In the genomic region with DNA sequence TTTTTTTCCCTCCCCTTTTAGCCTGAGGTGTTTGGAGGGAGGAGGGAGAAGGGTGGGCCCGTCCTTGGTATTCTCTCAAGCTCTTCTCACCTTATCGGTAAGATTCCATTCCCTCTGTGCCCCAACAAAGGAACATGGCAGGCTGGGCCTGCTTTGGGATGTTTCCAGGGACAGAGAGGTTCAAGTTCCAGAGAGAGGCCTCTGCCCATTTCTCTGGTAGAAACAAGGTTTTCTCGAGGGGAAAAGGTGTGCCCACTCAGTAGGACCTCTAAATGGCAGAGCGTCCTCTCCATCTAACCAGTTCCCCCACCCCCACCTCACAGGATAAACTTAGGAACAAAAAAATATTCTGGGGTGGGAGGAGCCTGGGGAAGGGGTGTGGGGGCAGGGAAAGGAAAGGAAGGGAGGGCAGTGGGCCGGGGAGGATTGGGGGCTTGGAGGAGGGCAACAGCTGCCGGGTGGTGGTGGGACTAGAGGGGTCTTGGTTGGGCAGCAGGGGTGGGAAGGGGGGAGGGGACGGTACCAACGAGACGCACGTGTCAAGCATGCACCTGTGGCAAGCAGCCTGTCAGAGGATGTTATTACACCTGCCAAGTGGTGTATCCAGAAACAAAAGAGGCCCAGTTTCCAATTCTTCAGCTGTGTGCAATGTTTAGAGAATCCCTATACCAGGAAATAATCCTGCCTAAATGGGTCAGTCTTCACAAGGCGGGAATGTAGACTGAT, we compare ENCODE assay signal across 8 cellular contexts. TPM values are rescaled to one million over a fixed set of nuclear protein-coding genes. Genes with fewer than 3 reads are reported as not detected.
DNase-seq lines count a peak whose midpoint lies in the region; ATAC-seq and TF ChIP-seq lines count a peak whose summit lies in the region.

No MANE protein-coding gene starts in this region.

- H3K4me1 ChIP-seq in HUES48 (ENCODE audit: control insufficient read depth, insufficient read depth, low read length), result peaks cover 22% of the 10 kb centered on the region

- H3K4me3 Mint-ChIP-seq in CD14-positive monocyte (peak overlapping the region; percentile 98 to 99), nephron (peak overlapping the region; percentile 97 to 100 (median 99))
- peak overlapping the region; percentile 96 for H3K4me3 Mint-ChIP-seq in effector memory CD8-positive, alpha-beta T cell

- H3K27ac Mint-ChIP-seq in CD14-positive monocyte (peak overlapping the region; percentile 98 to 100 (median 99)), nephron (peak overlapping the region; percentile 100)
- peak overlapping the region; percentile 100 for H3K27ac Mint-ChIP-seq in effector memory CD8-positive, alpha-beta T cell

- no peak for DNase-seq in CD14-positive monocyte (ENCODE audit: low spot score)
- DNase-seq in SW480 (ENCODE audit: low spot score), result peak; percentile 50
- no peak for DNase-seq in effector memory CD8-positive, alpha-beta T cell
- DNase-seq in CD1c-positive myeloid dendritic cell (ENCODE audit: extremely low spot score), result no peak
- DNase-seq in GM19238 (ENCODE audit: insufficient read length, low spot score), result no peak
- no peak for DNase-seq in foreskin melanocyte

- peak overlapping the region; percentile 98 for H3K4me3 ChIP-seq in HUES48 (ENCODE audit: low read depth, low read length)

- H3K27me3 ChIP-seq in HUES48 (ENCODE audit: control insufficient read depth, insufficient read depth, low read length), result no peaks in the 10 kb centered on the region

- ATAC-seq in effector memory CD8-positive, alpha-beta T cell (replicated peaks), result no peak

- peaks cover 13% of the 10 kb centered on the region for H3K36me3 ChIP-seq in HUES48 (ENCODE audit: control insufficient read depth, insufficient read depth, low read length)

- H3K9ac ChIP-seq in HUES48 (ENCODE audit: low read depth, low read length), result peak overlapping the region; percentile 98

- peaks cover 0 to 3% (median 0%) of the 10 kb centered on the region in 7 donors for H3K9me3 Mint-ChIP-seq in CD14-positive monocyte
- no peaks in the 10 kb centered on the region for H3K9me3 Mint-ChIP-seq in effector memory CD8-positive, alpha-beta T cell
- no peaks in the 10 kb centered on the region for H3K9me3 Mint-ChIP-seq in nephron

- no peak for TF ChIP-seq CTCF in CD14-positive monocyte (IDR thresholded peaks at IDR 0.05)
- TF ChIP-seq CTCF in nephron (IDR thresholded peaks at IDR 0.05; ENCODE audit: unreplicated experiment in 3 of 3), result no peak

- H3K4me1 Mint-ChIP-seq in CD14-positive monocyte, result peaks cover 54% of the 10 kb centered on the region
- H3K4me1 Mint-ChIP-seq in effector memory CD8-positive, alpha-beta T cell (ENCODE audit: low read depth in 2 of 2), result peaks cover 51 to 55% of the 10 kb centered on the region in 2 donors
- H3K4me1 Mint-ChIP-seq in nephron, result peaks cover 38% of the 10 kb centered on the region

- H3K27me3 Mint-ChIP-seq in CD14-positive monocyte (ENCODE audit: low read depth in 3 of 3) (peaks cover 0 to 7% (median 0%) of the 10 kb centered on the region in 3 donors), nephron (ENCODE audit: low read depth) (no peaks in the 10 kb centered on the region)
- H3K27me3 Mint-ChIP-seq in effector memory CD8-positive, alpha-beta T cell, result no peaks in the 10 kb centered on the region

- intact Hi-C loops in CD14-positive monocyte (cut with micrococcal nuclease), result loop anchor here (5.0 to 10.0 kb wide), 3 partner anchors 172 to 205 kb away; a partner anchor contains a TSS

- no peaks in the 10 kb centered on the region for H3K9me3 ChIP-seq in HUES48 (ENCODE audit: control insufficient read depth, insufficient read depth, low read length)

- H3K36me3 Mint-ChIP-seq in CD14-positive monocyte, result peaks cover 20 to 27% of the 10 kb centered on the region in 2 donors
- peaks cover 58% of the 10 kb centered on the region for H3K36me3 Mint-ChIP-seq in effector memory CD8-positive, alpha-beta T cell (ENCODE audit: insufficient read depth)
- H3K36me3 Mint-ChIP-seq in nephron (ENCODE audit: low read depth), result peaks cover 39% of the 10 kb centered on the region

- H3K27ac ChIP-seq in HUES48 (ENCODE audit: low read depth, low read length), result peak overlapping the region; percentile 100

RNA-seq across cellular contexts. Expression of a gene that starts 2.1 kb away (rescaled TPM):
- polyA plus RNA-seq in CD14-positive monocyte, result 100 to 1,000 TPM; 178 to 194 TPM
